ENCODE assay signal across 18 cellular contexts in the genomic region with DNA sequence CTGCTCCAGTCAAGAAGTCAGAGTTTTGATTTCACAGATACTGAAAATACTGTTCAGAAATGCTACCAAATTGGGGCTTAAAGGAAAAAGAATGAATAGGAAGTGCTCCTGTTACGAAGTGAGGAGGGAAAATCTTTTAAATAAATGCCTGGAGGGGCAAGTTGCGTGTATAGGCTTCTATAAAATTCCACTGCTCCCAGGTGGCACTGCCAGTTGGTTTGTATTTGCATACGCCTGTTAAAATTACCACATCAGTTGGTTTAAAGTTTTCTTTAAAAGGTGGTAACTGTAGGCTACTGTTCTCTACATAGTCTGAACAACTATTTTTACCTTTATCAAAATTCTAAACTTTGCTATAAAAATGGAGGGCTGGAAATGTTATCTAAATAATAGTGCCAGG.
A peak's percentile ranks its signal among the peaks of the same experiment; 100 is the strongest.
DNase-seq lines count a peak whose midpoint lies in the region; ATAC-seq and TF ChIP-seq lines count a peak whose summit lies in the region.
"Had no signal": no experiment of that assay in that cellular context is flagged by ENCODE, and none has a peak within 500 bp of the region (broad histone marks: within the 10 kb centered on the region; RNA-seq: fewer than 3 reads in every experiment).

No MANE protein-coding gene starts in this region.

- H4K20me1 ChIP-seq in DOHH2 (ENCODE audit: control insufficient read depth, insufficient read depth, low read depth, low read length) (no peaks in the 10 kb centered on the region), GM23338 (replicated peaks; ENCODE audit: insufficient read depth) (no peaks in the 10 kb centered on the region)

- no peak; the same call in 2 of the 3 replicates for ATAC-seq in GM23338
- ATAC-seq in activated CD8-positive, alpha-beta memory T cell treated with anti-CD3 and anti-CD28 coated beads, Interleukin-2, amount 10 ng/mL, durations not matched to agents 7 days and 5 days, result no peak
- no peak for ATAC-seq in effector memory CD8-positive, alpha-beta T cell (replicated peaks)
- ATAC-seq: CD8-positive, alpha-beta T cell had no signal

- H3F3A ChIP-seq in DOHH2 (ENCODE audit: control insufficient read depth, insufficient read depth) (no peaks in the 10 kb centered on the region), GM23338 (replicated peaks; ENCODE audit: low read depth) (no peaks in the 10 kb centered on the region)

- H3K4me3 Mint-ChIP-seq in GM23338, result no peak overlapping the region
- no peak overlapping the region for H3K4me3 Mint-ChIP-seq in activated CD8-positive, alpha-beta memory T cell treated with anti-CD3 and anti-CD28 coated beads, Interleukin-2, amount 10 ng/mL, durations not matched to agents 7 days and 5 days
- H3K4me3 Mint-ChIP-seq in effector memory CD8-positive, alpha-beta T cell, result no peak overlapping the region
- H3K4me3 Mint-ChIP-seq: CD8-positive, alpha-beta T cell had no signal

- CTCF ChIA-PET in activated CD8-positive, alpha-beta memory T cell treated with anti-CD3 and anti-CD28 coated beads, Interleukin-2, amount 10 ng/mL, durations not matched to agents 7 days and 5 days (lab: Charles Lee), result no interaction called here

- no peaks in the 10 kb centered on the region for H3K27me3 Mint-ChIP-seq in GM23338 (ENCODE audit: insufficient read depth, low read depth, poor library complexity)
- H3K27me3 Mint-ChIP-seq in activated CD8-positive, alpha-beta memory T cell treated with anti-CD3 and anti-CD28 coated beads, Interleukin-2, amount 10 ng/mL, durations not matched to agents 7 days and 5 days, result no peaks in the 10 kb centered on the region
- no peaks in the 10 kb centered on the region for H3K27me3 Mint-ChIP-seq in effector memory CD8-positive, alpha-beta T cell

- H3K36me3 ChIP-seq in DOHH2 (ENCODE audit: control insufficient read depth, low read length) (peaks cover 10% of the 10 kb centered on the region), GM23338 (ENCODE audit: insufficient read depth) (no peaks in the 10 kb centered on the region)
- H3K36me3 ChIP-seq: HAP-1, SJCRH30 had no signal

- 0 out of 2 replicates have a peak overlapping the region, but pooled peaks have one; percentile 1 for H3K27ac ChIP-seq in DOHH2 (ENCODE audit: low read depth, low read length)
- no peak overlapping the region for H3K27ac ChIP-seq in GM23338 (ENCODE audit: low read depth)
- H3K27ac ChIP-seq: PC-9, SJCRH30 had no signal

- no peaks in the 10 kb centered on the region for H3K9me3 ChIP-seq in DOHH2 (ENCODE audit: control insufficient read depth, insufficient read depth, low read length)
- H3K9me3 ChIP-seq: BE2C, HAP-1, SJCRH30 had no signal

- TF ChIP-seq CTCF in DOHH2 (IDR thresholded peaks at IDR 0.05; ENCODE audit: low read depth, low read length, poor library complexity, severe bottlenecking), result no peak
- TF ChIP-seq CTCF in GM23338 (conservative IDR thresholded peaks at IDR 0.05; ENCODE audit: low read depth in 2 of 2), result no peak

- H3K27me3 ChIP-seq in DOHH2 (ENCODE audit: control insufficient read depth, low read length) (no peaks in the 10 kb centered on the region), GM23338 (ENCODE audit: insufficient read depth) (no peaks in the 10 kb centered on the region)
- H3K27me3 ChIP-seq: BE2C, SJCRH30 had no signal

- peaks cover 28% of the 10 kb centered on the region for H3K4me1 ChIP-seq in DOHH2 (ENCODE audit: control insufficient read depth, low read length)
- peaks cover 24% of the 10 kb centered on the region for H3K4me1 ChIP-seq in GM23338 (ENCODE audit: insufficient read depth)

- peak; percentile 23 for DNase-seq in GM23338 (ENCODE audit: low spot score)
- DNase-seq in NCI-H526 (lab: John Stamatoyannopoulos, UW), result peak; percentile 88 to 93
- peak; percentile 14 for DNase-seq in germinal center (ENCODE audit: low spot score)
- no peak for DNase-seq in activated CD8-positive, alpha-beta memory T cell treated with anti-CD3 and anti-CD28 coated beads, Interleukin-2, amount 10 ng/mL, durations not matched to agents 7 days and 5 days
- DNase-seq in effector memory CD8-positive, alpha-beta T cell, result no peak
- no peak for DNase-seq in activated T-cell treated with anti-CD3 and anti-CD28 coated beads, Interleukin-2, amount 50 U/mL, for 48 hours
- DNase-seq: BE2C; CD8-positive, alpha-beta T cell; KBM-7; NCI-H1105; NCI-H1694 treated with DMSO at 0.1 percent for 48 hours; NCI-H226; NCI-H69; PC-9; SW 1271 had no signal

- H3K9me2 ChIP-seq in DOHH2 (replicated peaks; ENCODE audit: control insufficient read depth, low read length), result no peaks in the 10 kb centered on the region
- H3K9me2 ChIP-seq in GM23338 (ENCODE audit: insufficient read depth), result no peaks in the 10 kb centered on the region

- no peak overlapping the region for H2AFZ ChIP-seq in GM23338
- H2AFZ ChIP-seq: PC-9 had no signal

- peak overlapping the region; percentile 69; the same call in 1 of the 2 replicates for H3K27ac Mint-ChIP-seq in GM23338
- H3K27ac Mint-ChIP-seq in activated CD8-positive, alpha-beta memory T cell treated with anti-CD3 and anti-CD28 coated beads, Interleukin-2, amount 10 ng/mL, durations not matched to agents 7 days and 5 days, result no peak overlapping the region
- no peak overlapping the region for H3K27ac Mint-ChIP-seq in effector memory CD8-positive, alpha-beta T cell
- H3K27ac Mint-ChIP-seq: CD8-positive, alpha-beta T cell had no signal

- no peaks in the 10 kb centered on the region for H3K9me3 Mint-ChIP-seq in GM23338
- no peaks in the 10 kb centered on the region for H3K9me3 Mint-ChIP-seq in activated CD8-positive, alpha-beta memory T cell treated with anti-CD3 and anti-CD28 coated beads, Interleukin-2, amount 10 ng/mL, durations not matched to agents 7 days and 5 days (ENCODE audit: low read depth)
- H3K9me3 Mint-ChIP-seq in effector memory CD8-positive, alpha-beta T cell, result no peaks in the 10 kb centered on the region
- H3K9me3 Mint-ChIP-seq: CD8-positive, alpha-beta T cell had no signal

- H3K4me3 ChIP-seq in DOHH2 (ENCODE audit: low read length), result peak overlapping the region; percentile 23; the same call in 1 of the 2 replicates
- no peak overlapping the region for H3K4me3 ChIP-seq in GM23338
- H3K4me3 ChIP-seq: HAP-1, PC-9, SJCRH30 had no signal

- H3K4me1 Mint-ChIP-seq in GM23338, result peaks cover 30% of the 10 kb centered on the region
- H3K4me1 Mint-ChIP-seq in activated CD8-positive, alpha-beta memory T cell treated with anti-CD3 and anti-CD28 coated beads, Interleukin-2, amount 10 ng/mL, durations not matched to agents 7 days and 5 days, result peaks cover 3% of the 10 kb centered on the region
- peaks cover 6 to 7% of the 10 kb centered on the region in 2 donors for H3K4me1 Mint-ChIP-seq in effector memory CD8-positive, alpha-beta T cell (ENCODE audit: low read depth in 2 of 2)

- peaks cover 24% of the 10 kb centered on the region for H3K79me2 ChIP-seq in DOHH2 (ENCODE audit: control insufficient read depth, low read length)
- peaks cover 19% of the 10 kb centered on the region for H3K79me2 ChIP-seq in GM23338 (replicated peaks; ENCODE audit: insufficient read depth)

- H3K36me3 Mint-ChIP-seq in GM23338 (ENCODE audit: low read depth), result no peaks in the 10 kb centered on the region
- H3K36me3 Mint-ChIP-seq in activated CD8-positive, alpha-beta memory T cell treated with anti-CD3 and anti-CD28 coated beads, Interleukin-2, amount 10 ng/mL, durations not matched to agents 7 days and 5 days, result peaks cover 3% of the 10 kb centered on the region
- H3K36me3 Mint-ChIP-seq in effector memory CD8-positive, alpha-beta T cell (ENCODE audit: insufficient read depth), result peaks cover 5% of the 10 kb centered on the region

- H3K4me2 ChIP-seq in DOHH2 (ENCODE audit: low read length), result peak overlapping the region; percentile 44
- H3K4me2 ChIP-seq in GM23338, result peak overlapping the region; percentile 12; the same call in 1 of the 2 replicates
- H3K4me2 ChIP-seq: PC-9 had no signal

TF ChIP-seq in GM23338, 12 proteins besides CTCF, POLR2A, EP300 and RAD21 (continues in another document):
- no peak for TF ChIP-seq STAT1 (IDR thresholded peaks at IDR 0.05; ENCODE audit: unreplicated experiment)

Comparison
In these comparisons a context has a peak if more than half of its experiments do, and no peak if none do; other contexts are left out.
1. DNase-seq: peak in GM23338 (single experiment), NCI-H526 (2 of 2) and germinal center (single experiment); none in activated CD8-positive, alpha-beta memory T cell treated with anti-CD3 and anti-CD28 coated beads, Interleukin-2, amount 10 ng/mL, durations not matched to agents 7 days and 5 days (single experiment), effector memory CD8-positive, alpha-beta T cell (0 of 3) and activated T-cell treated with anti-CD3 and anti-CD28 coated beads, Interleukin-2, amount 50 U/mL, for 48 hours (0 of 2).